21 cellular contexts compared by ENCODE assay signal in the genomic region with DNA sequence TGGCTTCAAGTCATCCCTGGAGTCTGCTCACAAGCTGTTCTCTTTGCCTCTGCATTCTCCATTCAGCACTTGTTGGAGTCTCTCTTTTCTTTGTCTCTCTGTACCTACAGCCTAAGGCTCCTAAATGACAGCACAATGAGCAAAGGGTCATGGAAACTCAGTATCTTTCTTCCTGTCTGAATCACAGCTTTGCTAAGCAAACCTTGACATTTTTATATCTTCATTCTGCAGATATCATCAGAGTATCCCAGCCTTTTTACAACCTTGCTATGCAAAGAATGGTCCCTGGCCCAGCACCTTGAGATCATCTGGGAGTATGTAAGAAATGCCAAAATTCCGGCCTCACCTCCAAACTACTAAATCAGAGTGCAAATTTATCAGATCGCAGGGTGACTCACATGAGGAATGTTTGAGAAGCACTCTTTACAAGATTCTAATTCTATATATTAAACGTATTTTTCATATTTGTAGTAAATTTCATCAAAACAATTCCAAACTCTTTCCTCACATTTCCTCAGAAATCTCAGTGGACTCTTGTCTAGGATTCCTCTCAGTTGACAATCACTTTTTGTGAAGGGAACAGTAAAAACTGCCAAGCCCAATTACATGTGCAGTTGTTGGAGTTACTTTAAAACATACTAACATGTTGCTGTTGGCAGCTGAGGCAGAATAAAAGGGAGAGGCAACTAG. TPM values are rescaled to one million over a fixed set of nuclear protein-coding genes. Genes with fewer than 3 reads are reported as not detected.
DNase-seq lines count a peak whose midpoint lies in the region; ATAC-seq and TF ChIP-seq lines count a peak whose summit lies in the region.
"Had no signal": no experiment of that assay in that cellular context is flagged by ENCODE, and none has a peak within 500 bp of the region (broad histone marks: within the 10 kb centered on the region; RNA-seq: fewer than 3 reads in every experiment).

No MANE protein-coding gene starts in this region.

- intact Hi-C loops in left lung (cut with DNase I), result no loop called here

- peaks cover 0 to 3% of the 10 kb centered on the region in 2 donors for H3K9me3 ChIP-seq in left lung
- H3K9me3 ChIP-seq: colonic mucosa, esophagus muscularis mucosa, upper lobe of left lung had no signal

- no peaks in the 10 kb centered on the region for H3K36me3 ChIP-seq in left lung
- H3K36me3 ChIP-seq: colonic mucosa, esophagus muscularis mucosa, upper lobe of left lung had no signal

- no peak overlapping the region for H3K27ac ChIP-seq in left lung
- H3K27ac ChIP-seq: colonic mucosa, esophagus muscularis mucosa, upper lobe of left lung had no signal

- H3K9me3 Mint-ChIP-seq in stimulated activated naive CD8-positive, alpha-beta T cell treated with anti-CD3 and anti-CD28 coated beads, Interleukin-15, amount 100 ng/mL, for 72 hours, result peaks cover 0 to 6% of the 10 kb centered on the region in 2 donors
- H3K9me3 Mint-ChIP-seq: activated naive CD8-positive, alpha-beta T cell treated with anti-CD3 and anti-CD28 coated beads for 36 hours; natural killer cell; T-helper 1 cell treated with Interleukin-12 subunit alpha and Interleukin-12 subunit beta and Interleukin-4 antibody, amounts not matched to agents 30 μg/mL and 1 μg/mL, for 36 hours had no signal

- DNase-seq in stimulated activated naive CD8-positive, alpha-beta T cell treated with anti-CD3 and anti-CD28 coated beads, Interleukin-15, Interleukin-2, amounts not matched to agents 100 U/mL and 50 U/mL, for 24 hours, result no peak
- DNase-seq in stimulated activated naive CD8-positive, alpha-beta T cell treated with anti-CD3 and anti-CD28 coated beads, Interleukin-15, amount 100 ng/mL, for 72 hours, result no peak
- peak; percentile 42 for DNase-seq in amniotic epithelial cell (ENCODE audit: low read depth)
- DNase-seq in kidney tubule cell (ENCODE audit: low spot score), result peak; percentile 52
- no peak for DNase-seq in left lung
- no peak for DNase-seq in activated T-cell treated with anti-CD3 and anti-CD28 coated beads, Interleukin-2, amount 50 U/mL, for 1 hour
- no peak for DNase-seq in pons (ENCODE audit: low spot score)
- DNase-seq: activated CD4-positive, alpha-beta T cell treated with anti-CD3 and anti-CD28 coated beads for 1 hour; activated naive CD8-positive, alpha-beta T cell treated with anti-CD3 and anti-CD28 coated beads for 36 hours; activated T-cell treated with anti-CD3 and anti-CD28 coated beads for 4 hours; colonic mucosa; DMS 273 treated with DMSO at 0.1 percent for 48 hours; hypothalamus; natural killer cell; NCI-H1694 treated with DMSO at 0.1 percent for 48 hours; NCI-H526; upper lobe of left lung had no signal

- H3K27me3 ChIP-seq in left lung, result no peaks in the 10 kb centered on the region
- H3K27me3 ChIP-seq: colonic mucosa, esophagus muscularis mucosa, upper lobe of left lung had no signal

- H3K4me1 ChIP-seq in left lung, result peaks cover 0 to 8% of the 10 kb centered on the region in 2 donors
- H3K4me1 ChIP-seq: colonic mucosa had no signal

- no peak overlapping the region for H3K4me3 Mint-ChIP-seq in stimulated activated naive CD8-positive, alpha-beta T cell treated with anti-CD3 and anti-CD28 coated beads, Interleukin-15, amount 100 ng/mL, for 72 hours
- H3K4me3 Mint-ChIP-seq: activated naive CD8-positive, alpha-beta T cell treated with anti-CD3 and anti-CD28 coated beads for 36 hours; natural killer cell; T-helper 1 cell treated with Interleukin-12 subunit alpha and Interleukin-12 subunit beta and Interleukin-4 antibody, amounts not matched to agents 30 μg/mL and 1 μg/mL, for 36 hours had no signal

- no peak overlapping the region for H3K27ac Mint-ChIP-seq in stimulated activated naive CD8-positive, alpha-beta T cell treated with anti-CD3 and anti-CD28 coated beads, Interleukin-15, amount 100 ng/mL, for 72 hours
- H3K27ac Mint-ChIP-seq: activated naive CD8-positive, alpha-beta T cell treated with anti-CD3 and anti-CD28 coated beads for 36 hours; natural killer cell; T-helper 1 cell treated with Interleukin-12 subunit alpha and Interleukin-12 subunit beta and Interleukin-4 antibody, amounts not matched to agents 30 μg/mL and 1 μg/mL, for 36 hours had no signal

- peaks cover 11% of the 10 kb centered on the region for H3K4me1 Mint-ChIP-seq in stimulated activated naive CD8-positive, alpha-beta T cell treated with anti-CD3 and anti-CD28 coated beads, Interleukin-15, amount 100 ng/mL, for 72 hours

- H3K27me3 Mint-ChIP-seq in stimulated activated naive CD8-positive, alpha-beta T cell treated with anti-CD3 and anti-CD28 coated beads, Interleukin-15, amount 100 ng/mL, for 72 hours, result peaks cover 11% of the 10 kb centered on the region
- H3K27me3 Mint-ChIP-seq: activated naive CD8-positive, alpha-beta T cell treated with anti-CD3 and anti-CD28 coated beads for 36 hours had no signal

- H3K4me3 ChIP-seq in left lung, result no peak overlapping the region
- H3K4me3 ChIP-seq: colonic mucosa, esophagus muscularis mucosa, upper lobe of left lung had no signal

- ATAC-seq in stimulated activated naive CD8-positive, alpha-beta T cell treated with anti-CD3 and anti-CD28 coated beads, Interleukin-15, Interleukin-2, amounts not matched to agents 100 U/mL and 50 U/mL, for 24 hours, result peak; percentile 25
- ATAC-seq in stimulated activated naive CD8-positive, alpha-beta T cell treated with anti-CD3 and anti-CD28 coated beads, Interleukin-15, amount 100 ng/mL, for 72 hours, result no peak
- ATAC-seq in left lung (no peak), HG02852 (IDR thresholded peaks at IDR 0.05; ENCODE audit: unreplicated experiment) (no peak)
- ATAC-seq: HCT116, natural killer cell had no signal

- TF ChIP-seq CTCF in left lung (IDR thresholded peaks at IDR 0.05), result no peak

RNA-seq across cellular contexts. Expression of a gene that starts 10.9 kb away (rescaled TPM):
- 100 to 1,000 TPM; 117 to 137 TPM for total RNA-seq in left lung

RNA-seq across cellular contexts. Expression of a gene that starts 39.4 kb away (rescaled TPM):
- 10 to 100 TPM; 18.7 to 26.1 TPM for total RNA-seq in left lung

RNA-seq across cellular contexts. Expression of a gene that starts 55.4 kb away (rescaled TPM):
- total RNA-seq in left lung, result 10 to 100 TPM in 1 of 2 donors, 1 to 10 TPM in 1; 9.8 to 14.7 TPM

Comparison
In these comparisons a context has a peak if more than half of its experiments do, and no peak if none do; other contexts are left out.
1. DNase-seq: peak in amniotic epithelial cell (single experiment) and kidney tubule cell (single experiment); none in stimulated activated naive CD8-positive, alpha-beta T cell treated with anti-CD3 and anti-CD28 coated beads, Interleukin-15, Interleukin-2, amounts not matched to agents 100 U/mL and 50 U/mL, for 24 hours (single experiment), stimulated activated naive CD8-positive, alpha-beta T cell treated with anti-CD3 and anti-CD28 coated beads, Interleukin-15, amount 100 ng/mL, for 72 hours (0 of 2), left lung (0 of 2), activated T-cell treated with anti-CD3 and anti-CD28 coated beads, Interleukin-2, amount 50 U/mL, for 1 hour (single experiment) and pons (single experiment).